Comparison of ENCODE assay signal across 16 cellular contexts in genomic region chr9:7293091-7293490, GRCh38.
"Had no signal": no experiment of that assay in that cellular context is flagged by ENCODE, and none has a peak within 500 bp of the region (broad histone marks: within the 10 kb centered on the region; RNA-seq: fewer than 3 reads in every experiment).

No MANE protein-coding gene starts in this region.

- H3K4me3 ChIP-seq: left ventricle myocardium inferior, transverse colon, vagina had no signal

- H3K36me3 Mint-ChIP-seq: stimulated activated naive B cell treated with anti-CD40 and anti-IgM and Interleukin-4, amounts not matched to agents 10 μg/mL and 1 μg/mL and 100 μg/mL, for 72 hours had no signal

- DNase-seq: activated CD4-positive, alpha-beta T cell treated with anti-CD3 and anti-CD28 coated beads for 48 hours; activated CD8-positive, alpha-beta memory T cell treated with anti-CD3 and anti-CD28 coated beads for 24 hours; activated naive CD4-positive, alpha-beta T cell treated with anti-CD3 and anti-CD28 coated beads, Interleukin-2, amount 50 U/mL, for 16 hours; amniotic stem cell; hippocampal formation; kidney; left ventricle myocardium inferior; nucleus accumbens; posterior cingulate gyrus; stimulated activated CD4-positive, alpha-beta T cell treated with anti-CD3 and anti-CD28 coated beads, Interleukin-2, amount 100 ng/mL, for 48 hours; stimulated activated naive B cell treated with anti-CD40 and anti-IgM and Interleukin-4, amounts not matched to agents 10 μg/mL and 1 μg/mL and 100 μg/mL, for 72 hours; T-helper 1 cell; transverse colon had no signal

- ATAC-seq: esophagus mucosa; stimulated activated naive B cell treated with anti-CD40 and anti-IgM and Interleukin-4, amounts not matched to agents 10 μg/mL and 1 μg/mL and 100 μg/mL, for 72 hours had no signal

- H3K27ac Mint-ChIP-seq: nephron; stimulated activated naive B cell treated with anti-CD40 and anti-IgM and Interleukin-4, amounts not matched to agents 10 μg/mL and 1 μg/mL and 100 μg/mL, for 72 hours had no signal

- H3K4me3 Mint-ChIP-seq: nephron; stimulated activated naive B cell treated with anti-CD40 and anti-IgM and Interleukin-4, amounts not matched to agents 10 μg/mL and 1 μg/mL and 100 μg/mL, for 72 hours had no signal
